ENCODE assay signal across 8 cellular contexts in the genomic region with DNA sequence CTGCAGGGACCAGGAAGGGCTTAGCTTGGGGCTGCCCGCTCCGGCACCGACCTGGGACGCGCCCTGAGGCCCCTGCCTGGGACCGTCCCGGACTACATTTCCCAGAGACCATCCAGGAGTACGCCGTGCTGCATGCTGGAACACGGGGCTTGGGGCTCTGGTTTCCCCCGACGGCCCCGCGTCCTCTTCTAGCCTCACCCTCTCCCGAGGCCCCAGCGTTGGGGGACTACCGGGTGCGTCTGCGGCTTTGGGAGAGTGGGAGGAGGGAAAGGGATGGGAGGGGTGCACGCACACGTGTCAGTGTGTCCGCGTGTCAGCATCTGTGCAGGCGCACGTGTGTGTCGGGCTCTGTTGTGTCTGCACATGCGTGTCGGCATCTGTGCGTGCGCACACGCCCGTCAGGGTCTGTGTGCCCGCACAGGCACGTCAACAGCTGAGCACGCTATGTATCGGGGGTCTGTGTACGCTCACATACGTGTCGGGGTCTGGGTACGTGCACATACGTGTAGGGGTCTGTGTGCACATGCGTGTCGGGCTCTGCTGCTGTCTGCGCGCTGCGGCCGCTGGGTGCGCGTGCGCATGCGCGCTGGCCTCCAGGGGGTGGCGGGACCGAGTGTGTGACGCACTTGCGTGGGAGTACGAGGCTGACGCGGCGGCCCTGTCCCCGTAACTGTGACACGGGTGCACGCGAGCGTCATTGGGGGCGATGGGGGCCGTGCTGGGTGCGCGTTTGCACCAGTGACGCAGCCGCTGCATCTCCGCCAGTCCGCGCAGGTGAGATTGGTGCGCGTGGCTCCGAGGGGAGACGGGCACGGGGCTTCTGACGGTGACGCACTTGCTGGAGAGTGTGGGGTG. TPM values are rescaled to one million over a fixed set of nuclear protein-coding genes. Genes with fewer than 3 reads are reported as not detected.
DNase-seq lines count a peak whose midpoint lies in the region; ATAC-seq and TF ChIP-seq lines count a peak whose summit lies in the region.

ZNF331 (plus strand) TSS at position 623 of the 855 bp plus-strand sequence. CDS start 31,232 bp downstream, outside the sequence.

- ATAC-seq in GM21576 (IDR thresholded peaks at IDR 0.05; ENCODE audit: unreplicated experiment) = peak; percentile 70
- ATAC-seq in activated CD4-positive, alpha-beta T cell treated with anti-CD3 and anti-CD28 coated beads for 36 hours = peak; percentile 77
- ATAC-seq in left lobe of liver = peak; percentile 86

- H3K4me3 Mint-ChIP-seq in activated CD4-positive, alpha-beta T cell treated with anti-CD3 and anti-CD28 coated beads for 36 hours = peak within 1 kb of the TSS; percentile 95

- DNase-seq in DMS153 treated with DMSO at 0.1 percent for 48 hours (lab: John Stamatoyannopoulos, UW; ENCODE audit: unreplicated experiment) = peak; percentile 10
- DNase-seq in LHCN-M2 (ENCODE audit: low read depth) = peak; percentile 79
- peak; percentile 93 for DNase-seq in activated CD4-positive, alpha-beta T cell treated with anti-CD3 and anti-CD28 coated beads for 36 hours
- DNase-seq in choroid plexus epithelial cell (ENCODE audit: low read depth) = peak; percentile 64
- peak; percentile 74 for DNase-seq in left lobe of liver (ENCODE audit: low spot score)
- peak; percentile 88 for DNase-seq in stimulated activated CD4-positive, alpha-beta T cell treated with anti-CD3 and anti-CD28 coated beads, Interleukin-2, amount 100 ng/mL, for 4 hours (ENCODE audit: low read depth)
- DNase-seq in SKM-1 treated with dmso at 0.1 percent for 144 hours (lab: John Stamatoyannopoulos, UW; ENCODE audit: unreplicated experiment) = no peak

- H3K27ac Mint-ChIP-seq in activated CD4-positive, alpha-beta T cell treated with anti-CD3 and anti-CD28 coated beads for 36 hours = peak within 1 kb of the TSS; percentile 98

- peaks cover 66% of the 10 kb centered on the region for H3K36me3 Mint-ChIP-seq in activated CD4-positive, alpha-beta T cell treated with anti-CD3 and anti-CD28 coated beads for 36 hours (ENCODE audit: low read depth)

- no peaks in the 10 kb centered on the region for H3K27me3 Mint-ChIP-seq in activated CD4-positive, alpha-beta T cell treated with anti-CD3 and anti-CD28 coated beads for 36 hours

- peaks cover 4% of the 10 kb centered on the region for H3K9me3 Mint-ChIP-seq in activated CD4-positive, alpha-beta T cell treated with anti-CD3 and anti-CD28 coated beads for 36 hours (ENCODE audit: low read depth)

- intact Hi-C loops in activated CD4-positive, alpha-beta T cell treated with anti-CD3 and anti-CD28 coated beads for 36 hours (cut with DNase I, micrococcal nuclease) = loop anchor here (1.0 to 5.0 kb wide), 3 partner anchors 17 to 330 kb away; partner anchors contain the start of gene MYADM (in 1 of the 2)

- TF ChIP-seq CTCF in choroid plexus epithelial cell (conservative IDR thresholded peaks at IDR 0.05; ENCODE audit: low read depth, low read length) = peak; percentile 40

- H3K4me3 ChIP-seq in choroid plexus epithelial cell (ENCODE audit: low read depth, low read length) = peak within 1 kb of the TSS; percentile 87

- POLR2A ChIA-PET in activated CD4-positive, alpha-beta T cell treated with anti-CD3 and anti-CD28 coated beads for 36 hours (lab: Charles Lee) = interaction anchor here (1.3 kb wide), 1 partner anchor 17 kb away, joined by 6 read pairs; no protein-coding TSS in a partner anchor

- peaks cover 33% of the 10 kb centered on the region for H3K4me1 Mint-ChIP-seq in activated CD4-positive, alpha-beta T cell treated with anti-CD3 and anti-CD28 coated beads for 36 hours

- CTCF ChIA-PET in activated CD4-positive, alpha-beta T cell treated with anti-CD3 and anti-CD28 coated beads for 36 hours (lab: Charles Lee) = interaction anchor here (0.5 kb wide), 1 partner anchor 31 kb away, joined by 3 read pairs; no protein-coding TSS in a partner anchor

RNA-seq across cellular contexts. Expression of gene ZNF331, which starts in this region (rescaled TPM):
- total RNA-seq in LHCN-M2 (2014; rRNA removed) = 12.6 and 16.1 TPM in 2 replicates
- 6.7 TPM for polyA plus RNA-seq in LHCN-M2 (2012)
- total RNA-seq in activated CD4-positive, alpha-beta T cell treated with anti-CD3 and anti-CD28 coated beads for 36 hours = 10 to 100 TPM; 24.3 to 29.7 TPM
- 3.6 TPM for total RNA-seq in left lobe of liver
